36 cellular contexts compared by ENCODE assay signal in the genomic region with DNA sequence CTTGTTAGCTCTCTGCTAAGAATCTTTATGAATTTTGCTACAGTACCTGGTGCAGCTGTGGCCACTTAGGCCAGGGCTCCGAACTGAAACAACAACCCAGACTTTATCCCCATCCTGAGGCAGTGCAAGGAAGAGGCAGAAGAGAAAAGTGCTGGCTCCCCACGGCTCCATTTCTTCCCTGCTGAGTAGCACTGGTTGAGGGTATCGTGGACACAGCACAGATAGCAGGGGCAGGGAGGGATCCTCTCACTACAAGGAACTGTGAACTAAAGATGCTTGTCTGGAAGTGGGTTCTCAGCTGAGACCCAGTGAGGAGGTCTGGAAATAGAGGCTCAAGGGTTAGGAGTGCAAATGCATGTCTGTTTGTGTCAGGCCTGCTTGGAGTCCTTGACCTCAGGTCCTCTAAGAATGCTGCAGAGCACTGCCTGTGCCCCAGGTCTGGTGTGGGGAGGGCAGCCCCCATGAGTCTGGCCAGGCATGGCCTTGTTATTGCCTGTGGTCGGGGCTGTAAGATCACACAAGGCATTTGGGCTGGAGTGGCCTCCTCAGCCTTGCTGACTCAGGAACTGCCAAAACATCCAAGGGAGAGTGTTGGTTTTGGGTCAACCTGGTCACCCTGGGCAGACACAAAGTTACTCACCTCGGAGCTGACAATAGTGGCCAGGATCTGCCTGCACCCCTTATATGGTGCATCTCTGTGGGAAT. TPM values are rescaled to one million over a fixed set of nuclear protein-coding genes. Genes with fewer than 3 reads are reported as not detected.
"Had no signal": no experiment of that assay in that cellular context is flagged by ENCODE, and none has a peak within 500 bp of the region (broad histone marks: within the 10 kb centered on the region; RNA-seq: fewer than 3 reads in every experiment).

No MANE protein-coding gene starts in this region.

- FAIRE-seq: astrocyte had no signal

- ATAC-seq: activated CD8-positive, alpha-beta memory T cell treated with anti-CD3 and anti-CD28 coated beads, Interleukin-2, amount 10 ng/mL, durations not matched to agents 7 days and 5 days; activated naive CD4-positive, alpha-beta T cell treated with anti-CD3 and anti-CD28 coated beads, Interleukin-2, amount 50 U/mL, for 72 hours; activated T-helper 17 cell treated with anti-CD3 and anti-CD28 coated beads, Interleukin-2, amount 50 U/mL, for 72 hours; body of pancreas; PC-3 had no signal

- H3K9me3 Mint-ChIP-seq: activated CD4-positive, alpha-beta memory T cell treated with anti-CD3 and anti-CD28 coated beads, Interleukin-2, amount 10 ng/mL, durations not matched to agents 7 days and 5 days; activated naive CD4-positive, alpha-beta T cell treated with anti-CD3 and anti-CD28 coated beads for 36 hours; activated naive CD4-positive, alpha-beta T cell treated with anti-CD3 and anti-CD28 coated beads, Interleukin-2, amount 50 U/mL, for 72 hours; activated T-helper 17 cell treated with anti-CD3 and anti-CD28 coated beads, Interleukin-2, amount 50 U/mL, for 72 hours; T-helper 1 cell treated with Interleukin-12 subunit alpha and Interleukin-12 subunit beta and Interleukin-4 antibody, amounts not matched to agents 30 μg/mL and 1 μg/mL, for 36 hours; T-helper 2 cell treated with Interferon-gamma antibody and Interleukin-4, amounts not matched to agents 5 μg/mL and 100 μg/mL, for 36 hours had no signal

- H3K36me3 Mint-ChIP-seq: activated CD8-positive, alpha-beta memory T cell treated with anti-CD3 and anti-CD28 coated beads, Interleukin-2, amount 10 ng/mL, durations not matched to agents 7 days and 5 days; activated naive CD4-positive, alpha-beta T cell treated with anti-CD3 and anti-CD28 coated beads, Interleukin-2, amount 50 U/mL, for 72 hours; IgD-negative memory B cell had no signal

- H3K4me1 Mint-ChIP-seq: activated B cell treated with CpG ODN at 0.5 μM for 24 hours; activated CD4-positive, alpha-beta memory T cell treated with anti-CD3 and anti-CD28 coated beads, Interleukin-2, amount 10 ng/mL, durations not matched to agents 7 days and 5 days; activated CD8-positive, alpha-beta memory T cell treated with anti-CD3 and anti-CD28 coated beads, Interleukin-2, amount 10 ng/mL, durations not matched to agents 7 days and 5 days; activated T-helper 17 cell treated with anti-CD3 and anti-CD28 coated beads, Interleukin-2, amount 50 U/mL, for 72 hours; IgD-negative memory B cell had no signal

- H3K4me3 Mint-ChIP-seq: activated B cell treated with CpG ODN at 0.5 μM for 24 hours; activated CD4-positive, alpha-beta memory T cell treated with anti-CD3 and anti-CD28 coated beads, Interleukin-2, amount 10 ng/mL, durations not matched to agents 7 days and 5 days; activated CD8-positive, alpha-beta memory T cell treated with anti-CD3 and anti-CD28 coated beads, Interleukin-2, amount 10 ng/mL, durations not matched to agents 7 days and 5 days; activated naive CD4-positive, alpha-beta T cell treated with anti-CD3 and anti-CD28 coated beads for 36 hours; activated T-helper 17 cell treated with anti-CD3 and anti-CD28 coated beads, Interleukin-2, amount 50 U/mL, for 72 hours; IgD-negative memory B cell; T-helper 1 cell treated with Interleukin-12 subunit alpha and Interleukin-12 subunit beta and Interleukin-4 antibody, amounts not matched to agents 30 μg/mL and 1 μg/mL, for 36 hours; T-helper 2 cell treated with Interferon-gamma antibody and Interleukin-4, amounts not matched to agents 5 μg/mL and 100 μg/mL, for 36 hours had no signal

- H3K27ac Mint-ChIP-seq: activated B cell treated with CpG ODN at 0.5 μM for 24 hours; activated CD4-positive, alpha-beta memory T cell treated with anti-CD3 and anti-CD28 coated beads, Interleukin-2, amount 10 ng/mL, durations not matched to agents 7 days and 5 days; activated CD8-positive, alpha-beta memory T cell treated with anti-CD3 and anti-CD28 coated beads, Interleukin-2, amount 10 ng/mL, durations not matched to agents 7 days and 5 days; activated naive CD4-positive, alpha-beta T cell treated with anti-CD3 and anti-CD28 coated beads for 36 hours; activated T-helper 17 cell treated with anti-CD3 and anti-CD28 coated beads, Interleukin-2, amount 50 U/mL, for 72 hours; T-helper 1 cell treated with Interleukin-12 subunit alpha and Interleukin-12 subunit beta and Interleukin-4 antibody, amounts not matched to agents 30 μg/mL and 1 μg/mL, for 36 hours; T-helper 2 cell treated with Interferon-gamma antibody and Interleukin-4, amounts not matched to agents 5 μg/mL and 100 μg/mL, for 36 hours had no signal

- DNase-seq: activated B cell treated with CpG ODN at 0.5 μM for 24 hours; activated CD4-positive, alpha-beta memory T cell treated with anti-CD3 and anti-CD28 coated beads, Interleukin-2, amount 10 ng/mL, durations not matched to agents 7 days and 5 days; activated CD4-positive, alpha-beta T cell treated with anti-CD3 and anti-CD28 coated beads for 1 hour; activated CD4-positive, alpha-beta T cell treated with anti-CD3 and anti-CD28 coated beads for 48 hours; activated CD8-positive, alpha-beta memory T cell treated with anti-CD3 and anti-CD28 coated beads for 24 hours; activated CD8-positive, alpha-beta memory T cell treated with anti-CD3 and anti-CD28 coated beads, Interleukin-2, amount 10 ng/mL, durations not matched to agents 7 days and 5 days; activated CD8-positive, alpha-beta memory T cell treated with anti-CD3 and anti-CD28 coated beads, Interleukin-2, amount 50 U/mL, for 48 hours; activated gamma-delta T cell treated with Interleukin-2 at 50 U/mL for 16 hours; activated naive CD4-positive, alpha-beta T cell treated with anti-CD3 and anti-CD28 coated beads for 36 hours; activated T-cell treated with anti-CD3 and anti-CD28 coated beads, Interleukin-2, amount 50 U/mL, for 48 hours; adrenal gland; body of pancreas; central memory CD4-positive, alpha-beta T cell; Kasumi-1; KBM-7; MM.1S; MV-4-11; NCI-H1092; NCI-H1436 treated with DMSO at 0.1 percent for 48 hours; NCI-H1694 treated with DMSO at 0.1 percent for 48 hours; NCI-H2029; NCI-H345; NCI-H524 treated with DMSO at 0.1 percent for 48 hours; NK-92 treated with Interleukin-12 subunit alpha and Interleukin-12 subunit beta, amount 100 ng/mL, for 24 hours; PC-3; Peyer's patch; RPMI8226; SHP77 treated with DMSO at 0.1 percent for 48 hours; SK-N-SH had no signal

RNA-seq across cellular contexts. Expression of a gene that starts 58.1 kb away (rescaled TPM):
- total RNA-seq: activated B cell treated with CpG ODN at 0.5 μM for 24 hours; activated CD8-positive, alpha-beta memory T cell treated with anti-CD3 and anti-CD28 coated beads, Interleukin-2, amount 10 ng/mL, durations not matched to agents 7 days and 5 days; activated naive CD4-positive, alpha-beta T cell treated with anti-CD3 and anti-CD28 coated beads for 36 hours; activated naive CD4-positive, alpha-beta T cell treated with anti-CD3 and anti-CD28 coated beads, Interleukin-2, amount 50 U/mL, for 72 hours; activated T-helper 17 cell treated with anti-CD3 and anti-CD28 coated beads, Interleukin-2, amount 50 U/mL, for 72 hours; astrocyte; SJSA1 had no signal
- polyA plus RNA-seq: IgD-negative memory B cell, SK-N-SH had no signal
